ENCODE assay signal across 8 cellular contexts in genomic region chr17:491086-492014, GRCh38. TPM values are rescaled to one million over a fixed set of nuclear protein-coding genes. Genes with fewer than 3 reads are reported as not detected.
A peak's percentile ranks its signal among the peaks of the same experiment; 100 is the strongest.
DNase-seq lines count a peak whose midpoint lies in the region; ATAC-seq and TF ChIP-seq lines count a peak whose summit lies in the region.

No MANE protein-coding gene starts in this region.

- in situ Hi-C loops in ACHN (cut with HindIII; ENCODE audit: low pct_ligation_motif_present, low pct_unique_long_range_greater_than_20kb, low sequenced_read_pairs) = no loop called here

- no peak for TF ChIP-seq POLR2A in heart left ventricle (IDR thresholded peaks at IDR 0.05)

- intact Hi-C loops in A673 (cut with micrococcal nuclease; ENCODE audit: unreplicated experiment) (no loop called here), heart left ventricle (cut with DNase I) (no loop called here)

- WGBS in heart left ventricle, 4 donors = 6 to 20% (median 10%) methylated on average over 9 to 71 of the region's 73 CpGs

- peaks cover 3% of the 10 kb centered on the region for H3K4me1 ChIP-seq in A673 (ENCODE audit: insufficient read depth, low read length, poor library complexity, severe bottlenecking)
- H3K4me1 ChIP-seq in heart left ventricle = peaks cover 0 to 20% (median 11%) of the 10 kb centered on the region in 12 donors

- no peak overlapping the region for H3K27ac Mint-ChIP-seq in activated naive CD4-positive, alpha-beta T cell treated with anti-CD3 and anti-CD28 coated beads, Interleukin-2, amount 50 U/mL, for 24 hours
- no peak overlapping the region for H3K27ac Mint-ChIP-seq in progenitor cell of endocrine pancreas

- H3K4me3 ChIP-seq in A673 (ENCODE audit: low read depth, low read length, poor library complexity, severe bottlenecking) (peak overlapping the region; percentile 34), heart left ventricle (peak overlapping the region; percentile 34 to 79 (median 60))

- DNase-seq in A673 (ENCODE audit: low spot score) = peak; percentile 68
- peak; percentile 45 for DNase-seq in HuH-7 (ENCODE audit: low spot score)
- peak; percentile 48 to 85 (median 54) for DNase-seq in heart left ventricle
- peak; percentile 56 for DNase-seq in progenitor cell of endocrine pancreas (ENCODE audit: low spot score, unreplicated experiment)
- no peak for DNase-seq in ACHN

- TF ChIP-seq CTCF in A673 (conservative IDR thresholded peaks at IDR 0.05; ENCODE audit: low read depth, low read length) = no peak
- peak in 2 of 12 donors; percentile 15 to 20 for TF ChIP-seq CTCF in heart left ventricle (IDR thresholded peaks at IDR 0.05)
- TF ChIP-seq CTCF in progenitor cell of endocrine pancreas (IDR thresholded peaks at IDR 0.05; ENCODE audit: unreplicated experiment) = no peak

- H3K27ac ChIP-seq in A673 (ENCODE audit: low read depth, low read length, poor library complexity, severe bottlenecking) (no peak overlapping the region), heart left ventricle (peak overlapping the region in 11 of 12 donors; percentile 41 to 80 (median 62))

- H3K27me3 ChIP-seq in A673 (replicated peaks; ENCODE audit: insufficient read depth, low read depth, low read length, poor library complexity) (peaks cover 6% of the 10 kb centered on the region), heart left ventricle (no peaks in the 10 kb centered on the region)

- H3K4me1 Mint-ChIP-seq in activated naive CD4-positive, alpha-beta T cell treated with anti-CD3 and anti-CD28 coated beads, Interleukin-2, amount 50 U/mL, for 24 hours = peaks cover 9% of the 10 kb centered on the region
- H3K4me1 Mint-ChIP-seq in progenitor cell of endocrine pancreas (ENCODE audit: low read depth) = peaks cover 3% of the 10 kb centered on the region

- H3K36me3 ChIP-seq in A673 (ENCODE audit: insufficient read depth, low read length, poor library complexity, severe bottlenecking) = no peaks in the 10 kb centered on the region
- H3K36me3 ChIP-seq in heart left ventricle = no peaks in the 10 kb centered on the region

- BruUV-seq in A673 (replicated peaks; lab: Mats Ljungman, UMichigan) = no TSS peak

- no peaks in the 10 kb centered on the region for H3K9me3 Mint-ChIP-seq in activated naive CD4-positive, alpha-beta T cell treated with anti-CD3 and anti-CD28 coated beads, Interleukin-2, amount 50 U/mL, for 24 hours
- no peaks in the 10 kb centered on the region for H3K9me3 Mint-ChIP-seq in progenitor cell of endocrine pancreas (ENCODE audit: low read depth)

- CTCF ChIA-PET in A673 (lab: Charles Lee) = no interaction called here

- no peaks in the 10 kb centered on the region for H3K36me3 Mint-ChIP-seq in activated naive CD4-positive, alpha-beta T cell treated with anti-CD3 and anti-CD28 coated beads, Interleukin-2, amount 50 U/mL, for 24 hours
- no peaks in the 10 kb centered on the region for H3K36me3 Mint-ChIP-seq in progenitor cell of endocrine pancreas (ENCODE audit: insufficient read depth)

- peak overlapping the region; percentile 73 for H3K4me3 Mint-ChIP-seq in activated naive CD4-positive, alpha-beta T cell treated with anti-CD3 and anti-CD28 coated beads, Interleukin-2, amount 50 U/mL, for 24 hours
- H3K4me3 Mint-ChIP-seq in progenitor cell of endocrine pancreas (ENCODE audit: low read depth) = peak overlapping the region; percentile 40

- H3K27me3 Mint-ChIP-seq in activated naive CD4-positive, alpha-beta T cell treated with anti-CD3 and anti-CD28 coated beads, Interleukin-2, amount 50 U/mL, for 24 hours = no peaks in the 10 kb centered on the region
- peaks cover 26% of the 10 kb centered on the region for H3K27me3 Mint-ChIP-seq in progenitor cell of endocrine pancreas

- ATAC-seq in heart left ventricle (peak; percentile 34 to 80 (median 54)), GM21786 (IDR thresholded peaks at IDR 0.05; ENCODE audit: unreplicated experiment) (no peak), GM18511 (IDR thresholded peaks at IDR 0.05; ENCODE audit: unreplicated experiment) (no peak)

- POLR2A ChIA-PET in A673 (lab: Charles Lee; ENCODE audit: low non-redundant PET) = no interaction called here

- H3K9me3 ChIP-seq in A673 (ENCODE audit: low read depth, low read length, poor library complexity, severe bottlenecking) (no peaks in the 10 kb centered on the region), heart left ventricle (no peaks in the 10 kb centered on the region)

RNA-seq across cellular contexts. Expression of gene RFLNB, which starts 45.6 kb away (rescaled TPM):
- total RNA-seq in A673 (2021) = 6.0 and 7.7 TPM in 2 replicates
- total RNA-seq in heart left ventricle = 10 to 100 TPM in 7 of 9 donors, 1 to 10 TPM in 2; 9.1 to 25.4 (median 11.6) TPM
- 10 to 100 TPM; 10.9 to 15.7 TPM for polyA plus RNA-seq in heart left ventricle
- 10.7 and 11.1 TPM in 2 replicates for total RNA-seq in progenitor cell of endocrine pancreas

Comparison
In these comparisons a context has a peak if more than half of its experiments do, and no peak if none do; other contexts are left out.
1. ATAC-seq: peak in heart left ventricle (4 of 4); none in GM21786 (single experiment) and GM18511 (single experiment).